Comparison of ENCODE assay signal across 22 cellular contexts in genomic region chr17:41082565-41083136, GRCh38. TPM values are rescaled to one million over a fixed set of nuclear protein-coding genes. Genes with fewer than 3 reads are reported as not detected.
A peak's percentile ranks its signal among the peaks of the same experiment; 100 is the strongest.
DNase-seq lines count a peak whose midpoint lies in the region; TF ChIP-seq lines count a peak whose summit lies in the region.
"Had no signal": no experiment of that assay in that cellular context is flagged by ENCODE, and none has a peak within 500 bp of the region (broad histone marks: within the 10 kb centered on the region; RNA-seq: fewer than 3 reads in every experiment).

No MANE protein-coding gene starts in this region.

- H3K27me3 ChIP-seq in ACC112 (ENCODE audit: insufficient read depth, low read length) (no peaks in the 10 kb centered on the region), SJSA1 (replicated peaks) (no peaks in the 10 kb centered on the region)
- H3K27me3 ChIP-seq: cardiac muscle cell had no signal

- H3K27ac ChIP-seq in ACC112 (ENCODE audit: low read depth, low read length) (peak overlapping the region; percentile 29; the same call in 1 of the 2 replicates), SJSA1 (peak overlapping the region; percentile 71)
- H3K27ac ChIP-seq: cardiac muscle cell, gastrocnemius medialis had no signal

- H3K79me2 ChIP-seq in ACC112 (ENCODE audit: control insufficient read depth, insufficient read depth, low read length, unreplicated experiment) = no peaks in the 10 kb centered on the region

- no peak for TF ChIP-seq CTCF in HFFc6 (IDR thresholded peaks at IDR 0.05)

- H3K4me1 Mint-ChIP-seq in HFFc6 (ENCODE audit: low read depth) = peaks cover 45% of the 10 kb centered on the region
- H3K4me1 Mint-ChIP-seq: activated CD4-positive, alpha-beta T cell treated with anti-CD3 and anti-CD28 coated beads, Interleukin-2, amount 10 ng/mL, durations not matched to agents 24 days and 14 days; activated T-helper 17 cell treated with anti-CD3 and anti-CD28 coated beads, Interleukin-2, amount 50 U/mL, for 72 hours had no signal

- no peaks in the 10 kb centered on the region for H3K36me3 Mint-ChIP-seq in HFFc6 (ENCODE audit: low read depth)
- H3K36me3 Mint-ChIP-seq: CD8-positive, alpha-beta T cell; natural killer cell treated with Interleukin-12 subunit alpha and Interleukin-12 subunit beta and Interleukin-15 and Interleukin-18, amount 100 ng/mL, for 72 hours had no signal

- H3K4me3 ChIP-seq in ACC112 (ENCODE audit: low read depth, low read length) (no peak overlapping the region), SJSA1 (no peak overlapping the region)
- H3K4me3 ChIP-seq: cardiac muscle cell, gastrocnemius medialis had no signal

- H3K36me3 ChIP-seq in ACC112 (ENCODE audit: insufficient read depth, low read length) (no peaks in the 10 kb centered on the region), SJSA1 (no peaks in the 10 kb centered on the region)
- H3K36me3 ChIP-seq: cardiac muscle cell, gastrocnemius medialis had no signal

- peak overlapping the region; percentile 50 for H3K4me3 Mint-ChIP-seq in HFFc6
- H3K4me3 Mint-ChIP-seq: activated CD4-positive, alpha-beta T cell treated with anti-CD3 and anti-CD28 coated beads, Interleukin-2, amount 10 ng/mL, durations not matched to agents 24 days and 14 days; activated T-helper 17 cell treated with anti-CD3 and anti-CD28 coated beads, Interleukin-2, amount 50 U/mL, for 72 hours; CD8-positive, alpha-beta T cell; natural killer cell treated with Interleukin-12 subunit alpha and Interleukin-12 subunit beta and Interleukin-15 and Interleukin-18, amount 100 ng/mL, for 72 hours had no signal

- DNase-seq in HFFc6 (peak; percentile 84), SJSA1 (ENCODE audit: low read depth in 1 of 2, low spot score in 2 of 2) (peak in 1 of 2 experiments; percentile 61), kidney tubule cell (ENCODE audit: low spot score) (peak; percentile 47), retina (no peak), NCI-H187 treated with DMSO at 0.1 percent for 48 hours (lab: John Stamatoyannopoulos, UW) (no peak), UCSD-AML1 (lab: John Stamatoyannopoulos, UW; ENCODE audit: unreplicated experiment) (no peak), OCI-M2 (lab: John Stamatoyannopoulos, UW; ENCODE audit: unreplicated experiment) (no peak)
- DNase-seq: activated CD4-positive, alpha-beta T cell treated with anti-CD3 and anti-CD28 coated beads, Interleukin-2, amount 10 ng/mL, durations not matched to agents 24 days and 14 days; CD8-positive, alpha-beta T cell; dermis blood vessel endothelial cell; DND-41; gastrocnemius medialis; Kasumi-1; NCI-H1105; stimulated activated CD4-positive, alpha-beta T cell treated with anti-CD3 and anti-CD28 coated beads, Interleukin-4, amount 100 ng/mL, for 4 hours had no signal

- peak overlapping the region; percentile 91 for H3K27ac Mint-ChIP-seq in HFFc6
- H3K27ac Mint-ChIP-seq: activated CD4-positive, alpha-beta T cell treated with anti-CD3 and anti-CD28 coated beads, Interleukin-2, amount 10 ng/mL, durations not matched to agents 24 days and 14 days; activated T-helper 17 cell treated with anti-CD3 and anti-CD28 coated beads, Interleukin-2, amount 50 U/mL, for 72 hours; CD8-positive, alpha-beta T cell; natural killer cell treated with Interleukin-12 subunit alpha and Interleukin-12 subunit beta and Interleukin-15 and Interleukin-18, amount 100 ng/mL, for 72 hours; progenitor cell of endocrine pancreas had no signal

- H3K4me1 ChIP-seq in ACC112 (ENCODE audit: control insufficient read depth, insufficient read depth, low read length, unreplicated experiment) (peaks cover 13% of the 10 kb centered on the region), SJSA1 (replicated peaks) (peaks cover 6% of the 10 kb centered on the region)
- H3K4me1 ChIP-seq: gastrocnemius medialis had no signal

- no peak overlapping the region for H2AFZ ChIP-seq in ACC112 (ENCODE audit: low read length, unreplicated experiment)

- H3K27me3 Mint-ChIP-seq in HFFc6 (ENCODE audit: insufficient read depth) = peaks cover 5% of the 10 kb centered on the region; the same call in 1 of the 2 replicates

- H3K9me3 Mint-ChIP-seq in HFFc6 = no peaks in the 10 kb centered on the region
- H3K9me3 Mint-ChIP-seq: activated CD4-positive, alpha-beta T cell treated with anti-CD3 and anti-CD28 coated beads, Interleukin-2, amount 10 ng/mL, durations not matched to agents 24 days and 14 days; activated T-helper 17 cell treated with anti-CD3 and anti-CD28 coated beads, Interleukin-2, amount 50 U/mL, for 72 hours; CD8-positive, alpha-beta T cell; natural killer cell treated with Interleukin-12 subunit alpha and Interleukin-12 subunit beta and Interleukin-15 and Interleukin-18, amount 100 ng/mL, for 72 hours had no signal

- no peaks in the 10 kb centered on the region for H3K9me3 ChIP-seq in SJSA1 (replicated peaks)
- H3K9me3 ChIP-seq: gastrocnemius medialis had no signal

RNA-seq across cellular contexts. Expression of gene KRTAP4-7, which starts 1.3 kb away (rescaled TPM):
- not detected for total RNA-seq in HFFc6 (2021; fragmentation: NEBNext Ultra II Directional; extraction: Animal tissue kit (Norgen Biotek cat#: 25700))
- total RNA-seq in SJSA1 (2014; rRNA removed; shearing (Covaris generic)) = not detected in 2 replicates
- total RNA-seq: activated CD4-positive, alpha-beta T cell treated with anti-CD3 and anti-CD28 coated beads, Interleukin-2, amount 10 ng/mL, durations not matched to agents 24 days and 14 days; activated T-helper 17 cell treated with anti-CD3 and anti-CD28 coated beads, Interleukin-2, amount 50 U/mL, for 72 hours; cardiac muscle cell; CD8-positive, alpha-beta T cell; dermis blood vessel endothelial cell; gastrocnemius medialis; mesenteric fat pad; natural killer cell treated with Interleukin-12 subunit alpha and Interleukin-12 subunit beta and Interleukin-15 and Interleukin-18, amount 100 ng/mL, for 72 hours; progenitor cell of endocrine pancreas; urinary bladder had no signal

RNA-seq across cellular contexts. Expression of gene KRTAP4-8, which starts 15.3 kb away (rescaled TPM):
- not detected for total RNA-seq in HFFc6 (2021; fragmentation: NEBNext Ultra II Directional; extraction: Animal tissue kit (Norgen Biotek cat#: 25700))
- total RNA-seq in SJSA1 (2014; rRNA removed; shearing (Covaris generic)) = not detected in 2 replicates
- total RNA-seq: activated CD4-positive, alpha-beta T cell treated with anti-CD3 and anti-CD28 coated beads, Interleukin-2, amount 10 ng/mL, durations not matched to agents 24 days and 14 days; activated T-helper 17 cell treated with anti-CD3 and anti-CD28 coated beads, Interleukin-2, amount 50 U/mL, for 72 hours; cardiac muscle cell; CD8-positive, alpha-beta T cell; dermis blood vessel endothelial cell; gastrocnemius medialis; mesenteric fat pad; natural killer cell treated with Interleukin-12 subunit alpha and Interleukin-12 subunit beta and Interleukin-15 and Interleukin-18, amount 100 ng/mL, for 72 hours; progenitor cell of endocrine pancreas; urinary bladder had no signal

RNA-seq across cellular contexts. Expression of gene KRTAP2-4, which starts 17.0 kb away (rescaled TPM):
- total RNA-seq in HFFc6 (2021; fragmentation: NEBNext Ultra II Directional; extraction: Animal tissue kit (Norgen Biotek cat#: 25700)) = not detected
- not detected in 2 replicates for total RNA-seq in SJSA1 (2014; rRNA removed; shearing (Covaris generic))
- total RNA-seq: activated CD4-positive, alpha-beta T cell treated with anti-CD3 and anti-CD28 coated beads, Interleukin-2, amount 10 ng/mL, durations not matched to agents 24 days and 14 days; activated T-helper 17 cell treated with anti-CD3 and anti-CD28 coated beads, Interleukin-2, amount 50 U/mL, for 72 hours; cardiac muscle cell; CD8-positive, alpha-beta T cell; dermis blood vessel endothelial cell; gastrocnemius medialis; mesenteric fat pad; natural killer cell treated with Interleukin-12 subunit alpha and Interleukin-12 subunit beta and Interleukin-15 and Interleukin-18, amount 100 ng/mL, for 72 hours; progenitor cell of endocrine pancreas; urinary bladder had no signal

RNA-seq across cellular contexts. Expression of gene KRTAP4-16, which starts 19.4 kb away (rescaled TPM):
- total RNA-seq in HFFc6 (2021; fragmentation: NEBNext Ultra II Directional; extraction: Animal tissue kit (Norgen Biotek cat#: 25700)) = not detected
- total RNA-seq in SJSA1 (2014; rRNA removed; shearing (Covaris generic)) = not detected in 2 replicates
- total RNA-seq: activated CD4-positive, alpha-beta T cell treated with anti-CD3 and anti-CD28 coated beads, Interleukin-2, amount 10 ng/mL, durations not matched to agents 24 days and 14 days; activated T-helper 17 cell treated with anti-CD3 and anti-CD28 coated beads, Interleukin-2, amount 50 U/mL, for 72 hours; cardiac muscle cell; CD8-positive, alpha-beta T cell; dermis blood vessel endothelial cell; gastrocnemius medialis; mesenteric fat pad; natural killer cell treated with Interleukin-12 subunit alpha and Interleukin-12 subunit beta and Interleukin-15 and Interleukin-18, amount 100 ng/mL, for 72 hours; progenitor cell of endocrine pancreas; urinary bladder had no signal

RNA-seq across cellular contexts. Expression of gene KRTAP4-9, which starts 22.5 kb away (rescaled TPM):
- total RNA-seq in HFFc6 (2021; fragmentation: NEBNext Ultra II Directional; extraction: Animal tissue kit (Norgen Biotek cat#: 25700)) = under 1 TPM in 2 of 6 experiments, not detected in 4; 0.85 to 0.90 TPM
- total RNA-seq in SJSA1 (2014; rRNA removed; shearing (Covaris generic)) = not detected in 2 replicates
- total RNA-seq: activated CD4-positive, alpha-beta T cell treated with anti-CD3 and anti-CD28 coated beads, Interleukin-2, amount 10 ng/mL, durations not matched to agents 24 days and 14 days; activated T-helper 17 cell treated with anti-CD3 and anti-CD28 coated beads, Interleukin-2, amount 50 U/mL, for 72 hours; cardiac muscle cell; CD8-positive, alpha-beta T cell; dermis blood vessel endothelial cell; gastrocnemius medialis; mesenteric fat pad; natural killer cell treated with Interleukin-12 subunit alpha and Interleukin-12 subunit beta and Interleukin-15 and Interleukin-18, amount 100 ng/mL, for 72 hours; progenitor cell of endocrine pancreas; urinary bladder had no signal

Comparison
In these comparisons a context has a peak if more than half of its experiments do, and no peak if none do; other contexts are left out.
1. DNase-seq: peak in HFFc6 (single experiment) and kidney tubule cell (single experiment); none in retina (single experiment), NCI-H187 treated with DMSO at 0.1 percent for 48 hours (single experiment), UCSD-AML1 (single experiment) and OCI-M2 (single experiment).